ENCODE assay signal across 1 cellular context in genomic region chr1:36107394-36107793, GRCh38.
TF ChIP-seq lines count a peak whose summit lies in the region.

No MANE protein-coding gene starts in this region.

TF ChIP-seq in H1, 55 proteins besides CTCF, POLR2A, EP300 and RAD21:
- TF ChIP-seq CHD1 (IDR thresholded peaks at IDR 0.05; ENCODE audit: low read depth, low read length), result no peak
- no peak for TF ChIP-seq SIX5 (IDR thresholded peaks at IDR 0.05; ENCODE audit: low read depth, low read length)
- TF ChIP-seq KDM5A (IDR thresholded peaks at IDR 0.05; ENCODE audit: low read length), result no peak
- TF ChIP-seq CEBPB (IDR thresholded peaks at IDR 0.05; ENCODE audit: low read depth, low read length), result no peak
- TF ChIP-seq CBX5 (IDR thresholded peaks at IDR 0.05; ENCODE audit: low read depth, low read length), result no peak
- TF ChIP-seq USF2 (IDR thresholded peaks at IDR 0.05; ENCODE audit: low read length), result no peak
- TF ChIP-seq TAF7 (optimal IDR thresholded peaks at IDR 0.05; ENCODE audit: borderline replicate concordance, low read depth, low read length), result no peak
- no peak for TF ChIP-seq ATF2 (IDR thresholded peaks at IDR 0.05; ENCODE audit: low read length)
- TF ChIP-seq BCL11A (IDR thresholded peaks at IDR 0.05; ENCODE audit: low read depth in 2 of 2, low read length in 2 of 2), result no peak
- no peak for TF ChIP-seq SIN3A (conservative IDR thresholded peaks at IDR 0.05 in 1 of 2, IDR thresholded peaks at IDR 0.05 in 1 of 2; ENCODE audit: low read depth in 1 of 2, low read length in 2 of 2)
- no peak for TF ChIP-seq CHD2 (IDR thresholded peaks at IDR 0.05; ENCODE audit: low read length)
TF ChIP-seq in H1: peak in this region for 0.
